ENCODE assay signal across 19 cellular contexts in genomic region chr6:20096506-20096905, GRCh38.
"Had no signal": no experiment of that assay in that cellular context is flagged by ENCODE, and none has a peak within 500 bp of the region (broad histone marks: within the 10 kb centered on the region; RNA-seq: fewer than 3 reads in every experiment).

No MANE protein-coding gene starts in this region.

- DNase-seq: activated CD4-positive, alpha-beta memory T cell treated with anti-CD3 and anti-CD28 coated beads, Interleukin-2, amount 10 ng/mL, durations not matched to agents 7 days and 5 days; activated effector memory CD4-positive, alpha-beta T cell treated with Interleukin-2 at 50 U/mL for 16 hours; activated T-cell treated with anti-CD3 and anti-CD28 coated beads, Interleukin-2, amount 50 U/mL, for 24 hours; adrenal gland; effector CD4-positive, alpha-beta T cell; glutamatergic neuron; immature natural killer cell; left cardiac atrium; naive B cell; stimulated activated CD4-positive, alpha-beta T cell treated with anti-CD3 and anti-CD28 coated beads, Interleukin-4, amount 100 ng/mL, for 24 hours; stimulated activated naive CD4-positive, alpha-beta T cell treated with Interleukin-2 at 50 U/mL for 16 hours; T-helper 1 cell had no signal

- H3K36me3 ChIP-seq: adrenal gland had no signal

- H3K4me3 ChIP-seq: adrenal gland, coronary artery, esophagus muscularis mucosa, lung, right atrium auricular region, skin epidermis, suprapubic skin had no signal

- H3K27me3 ChIP-seq: adrenal gland, esophagus muscularis mucosa, right atrium auricular region, suprapubic skin had no signal

- H3K4me1 ChIP-seq: adrenal gland, suprapubic skin had no signal

- ATAC-seq: left cardiac atrium, SK-N-SH treated with all-trans-retinoic acid at 6 μM for 48 hours had no signal

- H3K9me3 ChIP-seq: adrenal gland, esophagus muscularis mucosa, right atrium auricular region, suprapubic skin had no signal

- H3K27ac ChIP-seq: adrenal gland, coronary artery, esophagus muscularis mucosa, right atrium auricular region, skin epidermis, suprapubic skin had no signal
